In the genomic region with DNA sequence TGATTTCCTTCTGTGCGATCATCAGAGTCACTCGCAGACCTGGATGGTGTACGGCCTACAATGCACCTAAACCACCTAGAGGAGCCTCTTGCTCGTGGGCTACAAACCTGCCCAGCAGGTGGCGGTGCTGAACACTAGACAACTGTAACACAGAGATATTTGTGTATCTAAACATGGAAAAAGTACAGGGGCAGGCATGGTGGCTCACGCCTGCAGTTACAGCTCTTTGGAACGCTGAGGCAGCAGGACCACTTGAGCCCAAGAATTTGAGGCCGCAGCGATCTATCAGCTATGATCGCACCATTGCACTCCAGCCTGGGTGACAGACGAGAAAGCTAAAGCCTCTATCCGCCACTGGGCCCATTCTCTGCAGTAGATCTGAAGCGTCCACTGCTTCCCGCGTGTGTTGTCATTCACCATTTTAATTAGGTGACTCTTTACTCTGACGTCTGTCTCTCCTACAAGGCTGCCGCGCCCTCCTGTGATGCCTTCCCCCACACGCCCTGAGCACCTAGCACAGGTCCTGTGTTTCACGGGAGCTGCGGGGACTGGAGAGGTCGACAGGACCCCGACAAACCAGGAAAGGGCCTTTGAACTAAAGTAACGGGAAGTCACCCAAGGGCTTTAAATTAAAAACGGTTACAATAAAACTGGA, we compare ENCODE assay signal across 8 cellular contexts. TPM values are rescaled to one million over a fixed set of nuclear protein-coding genes. Genes with fewer than 3 reads are reported as not detected.
DNase-seq lines count a peak whose midpoint lies in the region; ATAC-seq, FAIRE-seq and TF ChIP-seq lines count a peak whose summit lies in the region.

No MANE protein-coding gene starts in this region.

- H3K4me1 ChIP-seq in A549 (peaks cover 14% of the 10 kb centered on the region), mucosa of stomach (ENCODE audit: control insufficient read depth, insufficient read depth, low read length) (peaks cover 27% of the 10 kb centered on the region)

- H3K4me1 Mint-ChIP-seq in endothelial cell (ENCODE audit: unreplicated experiment) = peaks cover 13% of the 10 kb centered on the region

- no peaks in the 10 kb centered on the region for H3K9me3 Mint-ChIP-seq in endothelial cell (ENCODE audit: unreplicated experiment)

- no peak for TF ChIP-seq EP300 in A549 (IDR thresholded peaks at IDR 0.05)

- H3K27me3 Mint-ChIP-seq in endothelial cell (ENCODE audit: unreplicated experiment) = peaks cover 14% of the 10 kb centered on the region

- H3K36me3 ChIP-seq in mucosa of stomach (ENCODE audit: control insufficient read depth, insufficient read depth, low read length) = no peaks in the 10 kb centered on the region

- H3K4me2 ChIP-seq in A549 = peak overlapping the region; percentile 98

- peak overlapping the region; percentile 88 for H3K9ac ChIP-seq in mucosa of stomach (ENCODE audit: low read length)

- peak; percentile 61 to 86 for DNase-seq in A549 (ENCODE audit: low read depth in 1 of 2, low spot score in 1 of 2)
- DNase-seq in GM13977 (ENCODE audit: low spot score) = peak; percentile 78
- DNase-seq in NCI-H510A treated with DMSO at 0.1 percent for 48 hours (lab: John Stamatoyannopoulos, UW) = peak; percentile 71
- peak; percentile 79 to 81 for DNase-seq in activated CD8-positive, alpha-beta memory T cell treated with anti-CD3 and anti-CD28 coated beads for 1 hour (ENCODE audit: extremely low read depth in 1 of 2, low read depth in 1 of 2)
- DNase-seq in endothelial cell (ENCODE audit: low spot score) = peak; percentile 69
- peak; percentile 79 to 80 for DNase-seq in stimulated activated CD8-positive, alpha-beta memory T cell treated with anti-CD3 and anti-CD28 coated beads, Interleukin-7, amount 100 ng/mL, for 4 hours (ENCODE audit: low read depth in 2 of 2)

- H3K4me3 ChIP-seq in A549 (peak overlapping the region; percentile 94), mucosa of stomach (ENCODE audit: low read length) (peak overlapping the region; percentile 68)

- CTCF ChIA-PET in A549 (lab: Yijun Ruan, JAX) = interaction anchor here (0.8 to 2.9 kb wide), 22 partner anchors 8 to 149 kb away, joined by 3 to 22 read pairs (median 6); a partner anchor contains a TSS

- H3K27ac ChIP-seq in A549 = peak overlapping the region; percentile 92 to 97

- H3K9me3 ChIP-seq in A549 (no peaks in the 10 kb centered on the region), mucosa of stomach (ENCODE audit: control insufficient read depth, low read length) (no peaks in the 10 kb centered on the region)

- no peak for TF ChIP-seq POLR2A in A549 (IDR thresholded peaks at IDR 0.05; ENCODE audit: low read length)

- H3K4me3 Mint-ChIP-seq in endothelial cell (ENCODE audit: unreplicated experiment) = peak overlapping the region; percentile 95

- in situ Hi-C loops in GM13977 (cut with MboI; ENCODE audit: low pct_unique_long_range_greater_than_20kb, low sequenced_read_pairs, unreplicated experiment) = no loop called here

- TF ChIP-seq CTCF in A549 (IDR thresholded peaks at IDR 0.05) (peak; percentile 68), GM13977 (IDR thresholded peaks at IDR 0.05; ENCODE audit: extremely low read depth, insufficient read depth, missing control alignments) (peak; percentile 85), endothelial cell (IDR thresholded peaks at IDR 0.05; ENCODE audit: unreplicated experiment) (peak; percentile 48)

- TF ChIP-seq RAD21 in A549 (conservative IDR thresholded peaks at IDR 0.05 in 1 of 2, IDR thresholded peaks at IDR 0.05 in 1 of 2) = peak in 1 of 2 experiments; percentile 17; a peak in 1 of 5 replicates

- POLR2A ChIA-PET in A549 (lab: Yijun Ruan, JAX) = interaction anchor here (0.9 kb wide), 1 partner anchor 49 kb away, joined by 3 read pairs; no protein-coding TSS in a partner anchor

- H3K27me3 ChIP-seq in mucosa of stomach (ENCODE audit: control insufficient read depth, insufficient read depth, low read length) = no peaks in the 10 kb centered on the region

- peak overlapping the region; percentile 97 for H3K27ac Mint-ChIP-seq in endothelial cell (ENCODE audit: unreplicated experiment)

- ATAC-seq in A549 = peak; percentile 67 to 76
- peak; percentile 29 for ATAC-seq in HG03045 (IDR thresholded peaks at IDR 0.05; ENCODE audit: unreplicated experiment)

- peaks cover 13% of the 10 kb centered on the region for H3K36me3 Mint-ChIP-seq in endothelial cell (ENCODE audit: low read depth, unreplicated experiment)

- FAIRE-seq in A549 (lab: Jason Lieb, UNC) = no peak

- WGBS in A549 (ENCODE audit: missing lambda C conversion rate) = 2% methylated on average over 25 of the region's 25 CpGs

TF ChIP-seq in A549, 52 proteins besides CTCF, POLR2A, EP300 and RAD21:
- TF ChIP-seq NPAS2 (CRISPR knock-in tag; IDR thresholded peaks at IDR 0.05; ENCODE audit: borderline replicate concordance) (no peak), PHF8 (IDR thresholded peaks at IDR 0.05; ENCODE audit: borderline replicate concordance, low read depth) (peak; percentile 24; the same call in 1 of the 2 replicates), MAFK (IDR thresholded peaks at IDR 0.05; ENCODE audit: partially characterized antibody) (peak; percentile 32)

RNA-seq across cellular contexts. Expression of a gene that starts 0.8 kb away (rescaled TPM):
- polyA plus RNA-seq in A549 (2011; rRNA removed) (44.5 and 44.9 TPM in 2 replicates), A549 (2017; fragmentation: RNase III; extraction: RNeasy Plus Mini Kit Qiagen cat#74134 plus additional on column Dnase treatment) (32.5 to 35.0 TPM (median 33.6 TPM) in 3 replicates)
- polyA plus RNA-seq in A549 (2012; cell fraction: cytosol; rRNA removed) = 35.7 and 43.6 TPM in 2 replicates
- 68.0 and 91.7 TPM in 2 replicates for polyA plus RNA-seq in A549 (2012; cell fraction: nucleus; rRNA removed)
- polyA minus RNA-seq in A549 (2011; rRNA and poly(A)+ RNA removed) = 57.5 and 75.3 TPM in 2 replicates
- 50.7 TPM for total RNA-seq in endothelial cell (ENCODE audit: unreplicated experiment)

RNA-seq across cellular contexts. Expression of a gene that starts 0.8 kb away (rescaled TPM):
- 39.4 and 40.2 TPM in 2 replicates for polyA plus RNA-seq in A549 (2011; rRNA removed)
- 95.1 and 97.8 TPM in 2 replicates for polyA plus RNA-seq in A549 (2012; cell fraction: cytosol; rRNA removed)
- 61.6 and 72.9 TPM in 2 replicates for polyA plus RNA-seq in A549 (2012; cell fraction: nucleus; rRNA removed)
- polyA plus RNA-seq in A549 (2017; fragmentation: RNase III; extraction: RNeasy Plus Mini Kit Qiagen cat#74134 plus additional on column Dnase treatment) = 41.1 to 43.6 TPM (median 41.7 TPM) in 3 replicates
- polyA minus RNA-seq in A549 (2011; rRNA and poly(A)+ RNA removed) = 22.7 and 23.3 TPM in 2 replicates
- 18.6 TPM for total RNA-seq in endothelial cell (ENCODE audit: unreplicated experiment)

RNA-seq across cellular contexts. Expression of a gene that starts 28.8 kb away (rescaled TPM):
- polyA plus RNA-seq in A549 (2011; rRNA removed) = 0.28 and 0.30 TPM in 2 replicates
- 0.46 and 0.88 TPM in 2 replicates for polyA plus RNA-seq in A549 (2012; cell fraction: cytosol; rRNA removed)
- 1.0 and 1.3 TPM in 2 replicates for polyA plus RNA-seq in A549 (2012; cell fraction: nucleus; rRNA removed)
- polyA plus RNA-seq in A549 (2017; fragmentation: RNase III; extraction: RNeasy Plus Mini Kit Qiagen cat#74134 plus additional on column Dnase treatment) = 0.63 to 0.89 TPM (median 0.73 TPM) in 3 replicates
- polyA minus RNA-seq in A549 (2011; rRNA and poly(A)+ RNA removed) = 0.34 and 0.62 TPM in 2 replicates
- not detected for total RNA-seq in endothelial cell (ENCODE audit: unreplicated experiment)

RNA-seq across cellular contexts. Expression of a gene that starts 31.2 kb away (rescaled TPM):
- polyA plus RNA-seq in A549 (2011; rRNA removed) (1.4 TPM in 2 replicates), A549 (2017; fragmentation: RNase III; extraction: RNeasy Plus Mini Kit Qiagen cat#74134 plus additional on column Dnase treatment) (4.1 to 5.2 TPM (median 4.4 TPM) in 3 replicates)
- polyA plus RNA-seq in A549 (2012; cell fraction: cytosol; rRNA removed) = 2.2 and 4.0 TPM in 2 replicates
- 39.8 and 45.3 TPM in 2 replicates for polyA plus RNA-seq in A549 (2012; cell fraction: nucleus; rRNA removed)
- polyA minus RNA-seq in A549 (2011; rRNA and poly(A)+ RNA removed) = 0.66 and 1.2 TPM in 2 replicates
- total RNA-seq in endothelial cell (ENCODE audit: unreplicated experiment) = 1.5 TPM

RNA-seq across cellular contexts. Expression of a gene that starts 39.3 kb away (rescaled TPM):
- polyA plus RNA-seq in A549 (2011; rRNA removed) (0.13 TPM in 1 of 2 replicates, not detected in the other), A549 (2017; fragmentation: RNase III; extraction: RNeasy Plus Mini Kit Qiagen cat#74134 plus additional on column Dnase treatment) (not detected in 3 replicates)
- polyA plus RNA-seq in A549 (2012; cell fraction: cytosol; rRNA removed) = not detected in 2 replicates
- not detected in 2 replicates for polyA plus RNA-seq in A549 (2012; cell fraction: nucleus; rRNA removed)
- not detected in 2 replicates for polyA minus RNA-seq in A549 (2011; rRNA and poly(A)+ RNA removed)
- total RNA-seq in endothelial cell (ENCODE audit: unreplicated experiment) = not detected

Comparison
In these comparisons a context has a peak if more than half of its experiments do, and no peak if none do; other contexts are left out.
1. Peak in every context shown above with its lines: DNase-seq, ATAC-seq, H3K4me3 ChIP-seq and H3K27ac ChIP-seq.